ENCODE assay signal across 8 cellular contexts in the genomic region with DNA sequence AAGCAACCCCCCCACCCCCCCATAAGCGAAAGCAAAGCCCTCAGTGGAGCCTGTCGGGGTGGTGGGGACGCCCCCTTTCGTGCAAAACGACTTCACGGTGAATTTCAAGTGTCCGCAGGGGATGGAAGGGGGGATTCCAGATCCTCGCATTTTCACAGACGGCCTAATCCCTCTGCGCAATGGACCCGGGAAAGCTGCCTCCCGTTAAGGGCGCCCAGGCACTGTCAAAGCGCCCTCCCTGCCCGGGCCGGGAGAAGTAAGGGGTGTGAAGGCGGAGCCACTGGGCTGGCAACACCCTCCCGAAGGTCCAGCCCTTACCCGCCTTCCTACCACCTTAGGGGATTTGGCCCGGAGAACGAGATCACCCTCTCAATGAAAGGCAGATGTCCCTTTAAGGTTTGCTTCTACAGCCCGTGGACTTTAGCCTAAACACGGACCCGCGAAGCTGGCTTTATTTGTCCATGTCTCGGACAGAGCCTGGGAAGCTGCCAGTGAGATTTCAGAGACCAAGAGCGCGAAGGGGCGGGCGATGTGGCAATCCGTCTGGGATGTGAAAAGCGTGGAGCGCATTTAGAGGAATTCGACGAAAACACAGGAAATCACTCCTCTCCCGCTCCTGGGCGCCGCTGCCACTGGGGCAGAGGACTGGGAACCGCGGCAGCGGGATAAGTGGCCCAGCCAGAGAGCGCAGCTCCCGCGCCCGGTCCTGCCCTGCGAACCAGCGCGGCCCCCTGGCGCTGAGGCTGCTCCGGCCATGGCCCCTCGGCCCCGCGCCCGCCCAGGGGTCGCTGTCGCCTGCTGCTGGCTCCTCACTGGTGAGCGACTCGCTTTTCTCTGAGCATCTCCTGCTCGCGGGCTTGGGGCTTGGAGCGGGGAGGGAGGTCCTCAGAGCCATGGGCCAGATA. TPM values are rescaled to one million over a fixed set of nuclear protein-coding genes. Genes with fewer than 3 reads are reported as not detected.
DNase-seq lines count a peak whose midpoint lies in the region; ATAC-seq, FAIRE-seq and TF ChIP-seq lines count a peak whose summit lies in the region.

Gene ITGA1, plus strand, starts transcription at position 317 of the 905 bp plus-strand sequence. Its CDS starts 438 bp downstream, at position 755.
Gene PELO, plus strand, starts transcription at position 317 of the 905 bp plus-strand sequence. CDS start 12,479 bp downstream, outside the sequence.

- TF ChIP-seq RAD21 in GM12878 (IDR thresholded peaks at IDR 0.05; ENCODE audit: insufficient read depth, low read depth, low read length), result no peak

- CTCF ChIA-PET in GM12878 (lab: Yijun Ruan, JAX), result interaction anchor here (0.6 to 1.7 kb wide), 7 partner anchors 8 to 857 kb away, joined by 3 to 8 read pairs (median 5); no protein-coding TSS in a partner anchor

- no peaks in the 10 kb centered on the region; the same call in 1 of the 2 replicates for H3K4me1 ChIP-seq in GM12878 (ENCODE audit: control insufficient read depth, insufficient read depth, low read length)
- H3K4me1 ChIP-seq in hepatocyte (ENCODE audit: insufficient read depth), result peaks cover 5% of the 10 kb centered on the region

- in situ Hi-C loops in GM12878 (cut with MboI), result no loop called here

- WGBS in GM12878 (ENCODE audit: insufficient coverage, insufficient replicate concordance, low lambda C conversion rate, missing lambda C conversion rate), result 21% methylated on average over 48 of the region's 61 CpGs
- WGBS in hepatocyte (ENCODE audit: low lambda C conversion rate, missing lambda C conversion rate), result 1% methylated on average over 57 of the region's 61 CpGs

- peak; percentile 76 for ATAC-seq in GM21367 (IDR thresholded peaks at IDR 0.05; ENCODE audit: unreplicated experiment)
- ATAC-seq in GM12878, result peak; percentile 88

- H3K9me3 Mint-ChIP-seq in T-helper 1 cell treated with Interleukin-12 subunit alpha and Interleukin-12 subunit beta and Interleukin-4 antibody, amounts not matched to agents 30 μg/mL and 1 μg/mL, for 36 hours, result no peaks in the 10 kb centered on the region

- peak in 1 of 3 experiments; percentile 34; a peak in 2 of 6 replicates for TF ChIP-seq CTCF in GM12878 (IDR thresholded peaks at IDR 0.05 in 2 of 3, conservative IDR thresholded peaks at IDR 0.05 in 1 of 3; ENCODE audit: control insufficient read depth in 2 of 3, extremely low read depth in 1 of 3, insufficient read depth in 1 of 3, low read depth in 3 of 3, low read length in 3 of 3)
- peak; percentile 42 for TF ChIP-seq CTCF in hepatocyte (IDR thresholded peaks at IDR 0.05; ENCODE audit: poor library complexity)
- TF ChIP-seq CTCF in retinal pigment epithelial cell (conservative IDR thresholded peaks at IDR 0.05; ENCODE audit: low read depth, low read length), result no peak

- H3K9me2 ChIP-seq in hepatocyte (replicated peaks; ENCODE audit: insufficient read depth), result no peaks in the 10 kb centered on the region

- intact Hi-C loops in GM12878 (cut with micrococcal nuclease; ENCODE audit: unreplicated experiment), result loop anchor here (1.0 to 5.0 kb wide), 2 partner anchors 127 to 309 kb away; no protein-coding TSS in a partner anchor

- no peaks in the 10 kb centered on the region for H3K36me3 ChIP-seq in GM12878 (ENCODE audit: control insufficient read depth in 2 of 2, insufficient read depth in 2 of 2, low read length in 1 of 2)
- no peaks in the 10 kb centered on the region for H3K36me3 ChIP-seq in hepatocyte (replicated peaks; ENCODE audit: insufficient read depth, low read depth)

- peaks cover 9% of the 10 kb centered on the region for H3K36me3 Mint-ChIP-seq in T-helper 1 cell treated with Interleukin-12 subunit alpha and Interleukin-12 subunit beta and Interleukin-4 antibody, amounts not matched to agents 30 μg/mL and 1 μg/mL, for 36 hours (ENCODE audit: low read depth)

- SMC1A ChIA-PET in GM12878 (lab: Charles Lee; ENCODE audit: uncharacterized antibody, unreplicated experiment), result interaction anchor here (0.8 to 3.5 kb wide), 5 partner anchors 10 to 127 kb away, joined by 3 to 9 read pairs (median 4); no protein-coding TSS in a partner anchor

- RAD21 ChIA-PET in GM12878 (lab: Charles Lee; ENCODE audit: unreplicated experiment), result interaction anchor here (1.0 kb wide), 1 partner anchor 12 kb away, joined by 6 read pairs; no protein-coding TSS in a partner anchor

- no peak for TF ChIP-seq POLR2A in GM12878 (IDR thresholded peaks at IDR 0.05; ENCODE audit: low read depth, low read length)

- peak within 1 kb of the TSS; percentile 96 for H3K4me2 ChIP-seq in GM12878 (ENCODE audit: control insufficient read depth, insufficient read depth)
- H3K4me2 ChIP-seq in hepatocyte, result peak within 1 kb of the TSS; percentile 92

- POLR2A ChIA-PET in GM12878 (lab: Charles Lee), result no interaction called here

- peak within 1 kb of the TSS; percentile 76 for H3K4me3 ChIP-seq in GM12878
- H3K4me3 ChIP-seq in hepatocyte, result peak within 1 kb of the TSS; percentile 77
- peak within 1 kb of the TSS; percentile 81 for H3K4me3 ChIP-seq in retinal pigment epithelial cell (ENCODE audit: low read length)

- peak within 1 kb of the TSS; percentile 21 for H3K27ac Mint-ChIP-seq in T-helper 1 cell treated with Interleukin-12 subunit alpha and Interleukin-12 subunit beta and Interleukin-4 antibody, amounts not matched to agents 30 μg/mL and 1 μg/mL, for 36 hours

- TF ChIP-seq EP300 in GM12878 (IDR thresholded peaks at IDR 0.05; ENCODE audit: borderline replicate concordance in 1 of 2, control insufficient read depth in 1 of 2, low read depth in 2 of 2, low read length in 2 of 2), result peak in 1 of 2 experiments; percentile 50; a peak in 1 of 4 replicates

- FAIRE-seq in GM12878 (lab: Jason Lieb, UNC), result no peak

- H3K4me3 Mint-ChIP-seq in T-helper 1 cell treated with Interleukin-12 subunit alpha and Interleukin-12 subunit beta and Interleukin-4 antibody, amounts not matched to agents 30 μg/mL and 1 μg/mL, for 36 hours, result peak within 1 kb of the TSS; percentile 91

- H3K27ac ChIP-seq in GM12878 (ENCODE audit: control insufficient read depth, insufficient read depth) (no peak within 1 kb of the TSS), hepatocyte (peak within 1 kb of the TSS; percentile 90)

- DNase-seq in DMS53 (lab: John Stamatoyannopoulos, UW) (peak; percentile 93), HS-27A (ENCODE audit: low read depth) (peak; percentile 60), GM12878 (ENCODE audit: low read depth, low spot score) (no peak), hepatocyte (ENCODE audit: low spot score) (peak; percentile 81), retinal pigment epithelial cell (ENCODE audit: low read depth) (no peak), SHP77 treated with DMSO at 0.1 percent for 48 hours (lab: John Stamatoyannopoulos, UW) (no peak)

- peak within 1 kb of the TSS; percentile 61 for H2AFZ ChIP-seq in GM12878 (ENCODE audit: control insufficient read depth, low read depth, low read length)
- H2AFZ ChIP-seq in hepatocyte, result peak within 1 kb of the TSS; percentile 85

- no peaks in the 10 kb centered on the region for H3K9me3 ChIP-seq in GM12878 (replicated peaks; ENCODE audit: control insufficient read depth, insufficient read depth, low read length)
- H3K9me3 ChIP-seq in hepatocyte (ENCODE audit: low read depth), result no peaks in the 10 kb centered on the region

- peaks cover 32% of the 10 kb centered on the region for H3K27me3 Mint-ChIP-seq in T-helper 1 cell treated with Interleukin-12 subunit alpha and Interleukin-12 subunit beta and Interleukin-4 antibody, amounts not matched to agents 30 μg/mL and 1 μg/mL, for 36 hours (ENCODE audit: low read depth)

- no peaks in the 10 kb centered on the region for H3K79me2 ChIP-seq in GM12878 (ENCODE audit: control insufficient read depth, insufficient read depth, low read length)
- peaks cover 38% of the 10 kb centered on the region for H3K79me2 ChIP-seq in hepatocyte

- H3K4me1 Mint-ChIP-seq in T-helper 1 cell treated with Interleukin-12 subunit alpha and Interleukin-12 subunit beta and Interleukin-4 antibody, amounts not matched to agents 30 μg/mL and 1 μg/mL, for 36 hours (ENCODE audit: low read depth), result peaks cover 27% of the 10 kb centered on the region

- H3K27me3 ChIP-seq in GM12878 (replicated peaks in 1 of 2; ENCODE audit: control insufficient read depth in 2 of 2, insufficient read depth in 2 of 2, low read length in 1 of 2), result peaks cover 7 to 11% of the 10 kb centered on the region in 2 experiments; a peak in 3 of 4 replicates
- H3K27me3 ChIP-seq in hepatocyte, result no peaks in the 10 kb centered on the region

- BruUV-seq in GM12878 (replicated peaks; lab: Mats Ljungman, UMichigan), result TSS peak; percentile 74

- H3K9ac ChIP-seq in GM12878 (ENCODE audit: control insufficient read depth, insufficient read depth, low read length), result peak within 1 kb of the TSS; percentile 59

- no peaks in the 10 kb centered on the region for H4K20me1 ChIP-seq in GM12878 (ENCODE audit: control insufficient read depth, insufficient read depth)
- no peaks in the 10 kb centered on the region for H4K20me1 ChIP-seq in hepatocyte (ENCODE audit: insufficient read depth, poor library complexity, severe bottlenecking)

RNA-seq across cellular contexts. Expression of gene ITGA1, which starts in this region (rescaled TPM):
- total RNA-seq in GM12878 (2013; cell fraction: nucleolus; rRNA removed), result 1.2 and 1.4 TPM in 2 replicates
- 0.11 and 0.44 TPM in 2 replicates for total RNA-seq in GM12878 (2014; rRNA removed)
- total RNA-seq in GM12878 (2014; rRNA removed; fragmentation: Illumina TruSeq; extraction: Trizol), result 0.22 and 0.37 TPM in 2 replicates
- 0.26 and 0.40 TPM in 2 replicates for total RNA-seq in GM12878 (2021)
- 0.29 TPM for polyA plus RNA-seq in GM12878 (2011; ENCODE audit: low read depth)
- 0.43 and 0.46 TPM in 2 replicates for polyA plus RNA-seq in GM12878 (2011; rRNA removed)
- 0.08 and 0.16 TPM in 2 replicates for polyA plus RNA-seq in GM12878 (2011; cell fraction: cytosol; rRNA removed)
- 0.61 and 0.78 TPM in 2 replicates for polyA plus RNA-seq in GM12878 (2011; cell fraction: nucleus; rRNA removed)
- 0.43 and 0.44 TPM in 2 replicates for polyA plus RNA-seq in GM12878 (2012)
- 0.08 and 0.28 TPM in 2 replicates for polyA plus RNA-seq in GM12878 (2014; fragmentation: Illumina TruSeq; extraction: Trizol)
- under 1 TPM; 0.02 to 0.04 TPM for polyA plus RNA-seq in GM12878 (2014; fragmentation: Nextera tagmentation; extraction: Ambion mirVana)
- 0.03 and 0.05 TPM in 2 replicates for polyA plus RNA-seq in GM12878 (2014; rRNA removed)
- polyA plus RNA-seq in GM12878 (2016; fragmentation: Nextera tagmentation; extraction: Ambion mirVana), result under 1 TPM; 0.16 to 0.56 TPM
- polyA minus RNA-seq in GM12878 (2011; rRNA and poly(A)+ RNA removed), result 1.0 and 1.7 TPM in 2 replicates
- polyA minus RNA-seq in GM12878 (2011; cell fraction: cytosol; rRNA and poly(A)+ RNA removed), result 0.52 and 0.80 TPM in 2 replicates
- polyA minus RNA-seq in GM12878 (2011; cell fraction: nucleus; rRNA and poly(A)+ RNA removed), result 0.60 and 1.7 TPM in 2 replicates
- total RNA-seq in hepatocyte, result 40.3 and 46.9 TPM in 2 replicates
- 13.4 and 15.0 TPM in 2 replicates for polyA plus RNA-seq in hepatocyte

RNA-seq across cellular contexts. Expression of gene PELO, which starts in this region (rescaled TPM):
- 9.8 and 9.9 TPM in 2 replicates for total RNA-seq in GM12878 (2013; cell fraction: nucleolus; rRNA removed)
- 9.4 and 9.9 TPM in 2 replicates for total RNA-seq in GM12878 (2014; rRNA removed)
- 7.6 and 8.3 TPM in 2 replicates for total RNA-seq in GM12878 (2014; rRNA removed; fragmentation: Illumina TruSeq; extraction: Trizol)
- total RNA-seq in GM12878 (2021), result 7.7 and 9.8 TPM in 2 replicates
- polyA plus RNA-seq in GM12878 (2011; ENCODE audit: low read depth), result 2.4 TPM
- polyA plus RNA-seq in GM12878 (2011; rRNA removed), result 11.9 TPM in 2 replicates
- 10.6 and 11.6 TPM in 2 replicates for polyA plus RNA-seq in GM12878 (2011; cell fraction: cytosol; rRNA removed)
- 7.3 and 8.9 TPM in 2 replicates for polyA plus RNA-seq in GM12878 (2011; cell fraction: nucleus; rRNA removed)
- polyA plus RNA-seq in GM12878 (2012), result 4.6 and 6.9 TPM in 2 replicates
- 5.0 and 5.6 TPM in 2 replicates for polyA plus RNA-seq in GM12878 (2014; fragmentation: Illumina TruSeq; extraction: Trizol)
- 1 to 10 TPM; 6.0 to 6.3 TPM for polyA plus RNA-seq in GM12878 (2014; fragmentation: Nextera tagmentation; extraction: Ambion mirVana)
- 7.3 and 7.8 TPM in 2 replicates for polyA plus RNA-seq in GM12878 (2014; rRNA removed)
- polyA plus RNA-seq in GM12878 (2016; fragmentation: Nextera tagmentation; extraction: Ambion mirVana), result 10 to 100 TPM in 1 of 2 experiments, 1 to 10 TPM in 1; 9.1 to 11.1 TPM
- 13.5 and 17.6 TPM in 2 replicates for polyA minus RNA-seq in GM12878 (2011; rRNA and poly(A)+ RNA removed)
- 5.3 and 6.5 TPM in 2 replicates for polyA minus RNA-seq in GM12878 (2011; cell fraction: cytosol; rRNA and poly(A)+ RNA removed)
- 15.6 and 21.6 TPM in 2 replicates for polyA minus RNA-seq in GM12878 (2011; cell fraction: nucleus; rRNA and poly(A)+ RNA removed)
- 21.9 and 24.3 TPM in 2 replicates for total RNA-seq in hepatocyte
- 27.0 and 28.2 TPM in 2 replicates for polyA plus RNA-seq in hepatocyte

Comparison
In these comparisons a context has a peak if more than half of its experiments do, and no peak if none do; other contexts are left out.
1. RNA of gene ITGA1 (total RNA-seq): 40.3 to 46.9 TPM in hepatocyte; 0.11 to 1.4 TPM in GM12878; every median in the first group is over 10 times any median in the second.
2. DNase-seq: peak in DMS53 (single experiment), HS-27A (single experiment) and hepatocyte (single experiment); none in GM12878 (single experiment), retinal pigment epithelial cell (single experiment) and SHP77 treated with DMSO at 0.1 percent for 48 hours (single experiment).
3. Peak in every context shown above with its lines, with median percentiles within 50 percentile points of each other: H3K4me3 ChIP-seq.